18 cellular contexts compared by ENCODE assay signal in genomic region chr1:90731382-90732050, GRCh38. TPM values are rescaled to one million over a fixed set of nuclear protein-coding genes. Genes with fewer than 3 reads are reported as not detected.
"Had no signal": no experiment of that assay in that cellular context is flagged by ENCODE, and none has a peak within 500 bp of the region (broad histone marks: within the 10 kb centered on the region; RNA-seq: fewer than 3 reads in every experiment).

No MANE protein-coding gene starts in this region.

- H3K9me3 Mint-ChIP-seq: activated T-helper 2 cell treated with anti-CD3 and anti-CD28 coated beads, Interferon-gamma antibody, Interleukin-2, Interleukin-4, amounts not matched to agents 10 μg/mL and 5 μg/mL and 100 μg/mL, durations not matched to agents 14 hours and 24 hours and 36 hours had no signal

- H3K27ac Mint-ChIP-seq: activated naive CD8-positive, alpha-beta T cell treated with anti-CD3 and anti-CD28 coated beads, Interleukin-2, amount 10 ng/mL, durations not matched to agents 7 days and 5 days; activated T-helper 2 cell treated with anti-CD3 and anti-CD28 coated beads, Interferon-gamma antibody, Interleukin-2, Interleukin-4, amounts not matched to agents 10 μg/mL and 5 μg/mL and 100 μg/mL, durations not matched to agents 14 hours and 24 hours and 36 hours had no signal

- ATAC-seq: body of pancreas; gastroesophageal sphincter; heart right ventricle; naive thymus-derived CD4-positive, alpha-beta T cell had no signal

- DNase-seq: activated CD4-positive, alpha-beta T cell treated with anti-CD3 and anti-CD28 coated beads for 1 hour; activated naive CD4-positive, alpha-beta T cell treated with Interleukin-2 at 50 U/mL for 16 hours; activated naive CD8-positive, alpha-beta T cell treated with anti-CD3 and anti-CD28 coated beads, Interleukin-2, amount 10 ng/mL, durations not matched to agents 7 days and 5 days; activated T-cell treated with anti-CD3 and anti-CD28 coated beads for 4 hours; amygdala; body of pancreas; heart right ventricle; mesenchymal stem cell; nucleus accumbens; spleen had no signal

RNA-seq across cellular contexts. Expression of gene BARHL2, which starts 14.4 kb away (rescaled TPM):
- total RNA-seq: activated naive CD8-positive, alpha-beta T cell treated with anti-CD3 and anti-CD28 coated beads, Interleukin-2, amount 10 ng/mL, durations not matched to agents 7 days and 5 days; activated T-helper 2 cell treated with anti-CD3 and anti-CD28 coated beads, Interferon-gamma antibody, Interleukin-2, Interleukin-4, amounts not matched to agents 10 μg/mL and 5 μg/mL and 100 μg/mL, durations not matched to agents 14 hours and 24 hours and 36 hours; body of pancreas; gastroesophageal sphincter; lower leg skin; mucosa of gallbladder; naive thymus-derived CD4-positive, alpha-beta T cell; spleen had no signal
- polyA plus RNA-seq: esophagus; heart right ventricle; naive thymus-derived CD4-positive, alpha-beta T cell; SK-N-SH; spleen; thymus had no signal
